Comparison of ENCODE assay signal across 8 cellular contexts in genomic region chr14:56118611-56119181, GRCh38. TPM values are rescaled to one million over a fixed set of nuclear protein-coding genes. Genes with fewer than 3 reads are reported as not detected.
DNase-seq lines count a peak whose midpoint lies in the region; ATAC-seq and TF ChIP-seq lines count a peak whose summit lies in the region.

No MANE protein-coding gene starts in this region.

- H3K27ac ChIP-seq in fibroblast of lung (ENCODE audit: insufficient read depth, low read length) (peak overlapping the region; percentile 78), uterus (peak overlapping the region; percentile 93 to 95)

- POLR2A ChIA-PET in activated CD4-positive, alpha-beta T cell treated with anti-CD3 and anti-CD28 coated beads for 36 hours (lab: Charles Lee) = no interaction called here
- POLR2A ChIA-PET in activated CD4-positive, alpha-beta memory T cell treated with anti-CD3 and anti-CD28 coated beads, Interleukin-2, amount 10 ng/mL, durations not matched to agents 7 days and 5 days (lab: Charles Lee) = interaction anchor here (0.7 to 1.4 kb wide), 3 partner anchors 11 to 311 kb away, joined by 3 read pairs; no protein-coding TSS in a partner anchor

- DNase-seq in activated CD4-positive, alpha-beta T cell treated with anti-CD3 and anti-CD28 coated beads for 36 hours = peak; percentile 41
- no peak for DNase-seq in activated CD4-positive, alpha-beta T cell treated with anti-CD3 and anti-CD28 coated beads for 1 hour
- DNase-seq in activated CD4-positive, alpha-beta memory T cell treated with anti-CD3 and anti-CD28 coated beads, Interleukin-2, amount 10 ng/mL, durations not matched to agents 7 days and 5 days = peak; percentile 27
- no peak for DNase-seq in fibroblast of lung (ENCODE audit: low read depth in 2 of 2)
- peak; percentile 26 to 38 for DNase-seq in uterus
- no peak for DNase-seq in SHP77 treated with DMSO at 0.1 percent for 48 hours (lab: John Stamatoyannopoulos, UW)

- TF ChIP-seq POLR2A in uterus (IDR thresholded peaks at IDR 0.05) = no peak

- H3K27me3 ChIP-seq in fibroblast of lung (ENCODE audit: control insufficient read depth, insufficient read depth, low read length) (no peaks in the 10 kb centered on the region), uterus (no peaks in the 10 kb centered on the region)

- no peak overlapping the region for H3K4me2 ChIP-seq in fibroblast of lung (ENCODE audit: extremely low read depth, insufficient read depth, low read length)

- H3K79me2 ChIP-seq in fibroblast of lung (ENCODE audit: control insufficient read depth, insufficient read depth, low read length) = peaks cover 19% of the 10 kb centered on the region

- peak overlapping the region; percentile 81 for H3K4me3 Mint-ChIP-seq in activated CD4-positive, alpha-beta T cell treated with anti-CD3 and anti-CD28 coated beads for 36 hours
- peak overlapping the region; percentile 90 for H3K4me3 Mint-ChIP-seq in activated CD4-positive, alpha-beta memory T cell treated with anti-CD3 and anti-CD28 coated beads, Interleukin-2, amount 10 ng/mL, durations not matched to agents 7 days and 5 days
- H3K4me3 Mint-ChIP-seq in nephron = peak overlapping the region in 2 of 3 experiments; percentile 25 to 96

- H3K36me3 ChIP-seq in fibroblast of lung (ENCODE audit: control insufficient read depth, insufficient read depth, low read length) = no peaks in the 10 kb centered on the region
- no peaks in the 10 kb centered on the region for H3K36me3 ChIP-seq in uterus

- CTCF ChIA-PET in activated CD4-positive, alpha-beta T cell treated with anti-CD3 and anti-CD28 coated beads for 36 hours (lab: Charles Lee) = interaction anchor here (0.5 to 1.3 kb wide), 2 partner anchors 12 to 181 kb away, joined by 4 to 7 read pairs; no protein-coding TSS in a partner anchor
- CTCF ChIA-PET in activated CD4-positive, alpha-beta memory T cell treated with anti-CD3 and anti-CD28 coated beads, Interleukin-2, amount 10 ng/mL, durations not matched to agents 7 days and 5 days (lab: Charles Lee) = interaction anchor here (1.2 to 1.4 kb wide), 2 partner anchors 12 to 387 kb away, joined by 3 to 7 read pairs; no protein-coding TSS in a partner anchor

- H3K4me3 ChIP-seq in fibroblast of lung (replicated peaks in 1 of 4; ENCODE audit: control extremely low read depth in 1 of 4, insufficient read depth in 1 of 4, low read depth in 3 of 4, low read length in 4 of 4) = peak overlapping the region; percentile 74 to 87 (median 81)
- H3K4me3 ChIP-seq in uterus = peak overlapping the region; percentile 60 to 98

- H3K4me1 ChIP-seq in fibroblast of lung (ENCODE audit: control insufficient read depth, extremely low read depth, insufficient read depth, low read length) (peaks cover 5% of the 10 kb centered on the region), uterus (no peaks in the 10 kb centered on the region)

- no peaks in the 10 kb centered on the region for H3K9me3 ChIP-seq in fibroblast of lung (ENCODE audit: control insufficient read depth, insufficient read depth, low read depth, low read length)
- H3K9me3 ChIP-seq in uterus = no peaks in the 10 kb centered on the region

- intact Hi-C loops in activated CD4-positive, alpha-beta T cell treated with anti-CD3 and anti-CD28 coated beads for 36 hours (cut with DNase I, micrococcal nuclease) = loop anchor here (1.0 to 10.0 kb wide), 6 partner anchors 13 to 1149 kb away; partner anchors contain the start of genes AP5M1 (in 1 of the 2), ATG14 (in 1 of the 2) and EXOC5 (in 1 of the 2)
- intact Hi-C loops in uterus (cut with DNase I; ENCODE audit: low total_unique reads) = no loop called here

- H3K9me3 Mint-ChIP-seq in activated CD4-positive, alpha-beta T cell treated with anti-CD3 and anti-CD28 coated beads for 36 hours (ENCODE audit: low read depth) = no peaks in the 10 kb centered on the region
- no peaks in the 10 kb centered on the region for H3K9me3 Mint-ChIP-seq in activated CD4-positive, alpha-beta memory T cell treated with anti-CD3 and anti-CD28 coated beads, Interleukin-2, amount 10 ng/mL, durations not matched to agents 7 days and 5 days
- H3K9me3 Mint-ChIP-seq in nephron = no peaks in the 10 kb centered on the region

- TF ChIP-seq CTCF in fibroblast of lung (conservative IDR thresholded peaks at IDR 0.05 in 1 of 2, IDR thresholded peaks at IDR 0.05 in 1 of 2; ENCODE audit: low read depth in 1 of 2, low read length in 2 of 2) (no peak), nephron (IDR thresholded peaks at IDR 0.05; ENCODE audit: unreplicated experiment in 3 of 3) (no peak), uterus (IDR thresholded peaks at IDR 0.05) (no peak)

- H4K20me1 ChIP-seq in fibroblast of lung (ENCODE audit: control insufficient read depth, extremely low read depth, insufficient read depth, low read length) = no peaks in the 10 kb centered on the region

- H3K9ac ChIP-seq in fibroblast of lung (ENCODE audit: insufficient read depth, low read length) = peak overlapping the region; percentile 79

- ATAC-seq in activated CD4-positive, alpha-beta T cell treated with anti-CD3 and anti-CD28 coated beads for 36 hours = peak; percentile 9
- peak; percentile 19 for ATAC-seq in HG03159 (IDR thresholded peaks at IDR 0.05; ENCODE audit: unreplicated experiment)

- no peak overlapping the region for H3K27ac Mint-ChIP-seq in activated CD4-positive, alpha-beta T cell treated with anti-CD3 and anti-CD28 coated beads for 36 hours
- H3K27ac Mint-ChIP-seq in activated CD4-positive, alpha-beta memory T cell treated with anti-CD3 and anti-CD28 coated beads, Interleukin-2, amount 10 ng/mL, durations not matched to agents 7 days and 5 days = no peak overlapping the region
- no peak overlapping the region for H3K27ac Mint-ChIP-seq in nephron

- no peaks in the 10 kb centered on the region for H3K36me3 Mint-ChIP-seq in activated CD4-positive, alpha-beta T cell treated with anti-CD3 and anti-CD28 coated beads for 36 hours (ENCODE audit: low read depth)
- peaks cover 2% of the 10 kb centered on the region for H3K36me3 Mint-ChIP-seq in activated CD4-positive, alpha-beta memory T cell treated with anti-CD3 and anti-CD28 coated beads, Interleukin-2, amount 10 ng/mL, durations not matched to agents 7 days and 5 days (ENCODE audit: low read depth)
- no peaks in the 10 kb centered on the region for H3K36me3 Mint-ChIP-seq in nephron (ENCODE audit: low read depth)

- peaks cover 44% of the 10 kb centered on the region for H3K4me1 Mint-ChIP-seq in activated CD4-positive, alpha-beta T cell treated with anti-CD3 and anti-CD28 coated beads for 36 hours
- H3K4me1 Mint-ChIP-seq in activated CD4-positive, alpha-beta memory T cell treated with anti-CD3 and anti-CD28 coated beads, Interleukin-2, amount 10 ng/mL, durations not matched to agents 7 days and 5 days = peaks cover 31% of the 10 kb centered on the region
- peaks cover 27% of the 10 kb centered on the region for H3K4me1 Mint-ChIP-seq in nephron

- peaks cover 22% of the 10 kb centered on the region for H3K27me3 Mint-ChIP-seq in activated CD4-positive, alpha-beta T cell treated with anti-CD3 and anti-CD28 coated beads for 36 hours
- H3K27me3 Mint-ChIP-seq in activated CD4-positive, alpha-beta memory T cell treated with anti-CD3 and anti-CD28 coated beads, Interleukin-2, amount 10 ng/mL, durations not matched to agents 7 days and 5 days = peaks cover 33% of the 10 kb centered on the region
- H3K27me3 Mint-ChIP-seq in nephron (ENCODE audit: low read depth) = peaks cover 54% of the 10 kb centered on the region

- peak overlapping the region; percentile 45 for H2AFZ ChIP-seq in fibroblast of lung (ENCODE audit: low read length)

RNA-seq across cellular contexts. Expression of gene PELI2, which starts 0.5 kb away (rescaled TPM):
- total RNA-seq in activated CD4-positive, alpha-beta T cell treated with anti-CD3 and anti-CD28 coated beads for 36 hours = 1 to 10 TPM; 2.2 to 3.8 TPM
- total RNA-seq in activated CD4-positive, alpha-beta memory T cell treated with anti-CD3 and anti-CD28 coated beads, Interleukin-2, amount 10 ng/mL, durations not matched to agents 7 days and 5 days = 1 to 10 TPM; 5.5 to 7.1 TPM
- total RNA-seq in fibroblast of lung = 28.5 and 29.2 TPM in 2 replicates
- polyA plus RNA-seq in fibroblast of lung = 15.5 and 17.5 TPM in 2 replicates
- 4.4 and 6.1 TPM in 2 replicates for polyA plus RNA-seq in fibroblast of lung (2012)
- polyA minus RNA-seq in fibroblast of lung (ENCODE audit: low replicate concordance) = 3.6 and 16.3 TPM in 2 replicates
- 10 to 100 TPM; 15.6 to 24.3 (median 17.0) TPM for total RNA-seq in uterus

Comparison
In these comparisons a context has a peak if more than half of its experiments do, and no peak if none do; other contexts are left out.
1. DNase-seq: peak in activated CD4-positive, alpha-beta T cell treated with anti-CD3 and anti-CD28 coated beads for 36 hours (single experiment), activated CD4-positive, alpha-beta memory T cell treated with anti-CD3 and anti-CD28 coated beads, Interleukin-2, amount 10 ng/mL, durations not matched to agents 7 days and 5 days (single experiment) and uterus (2 of 2); none in activated CD4-positive, alpha-beta T cell treated with anti-CD3 and anti-CD28 coated beads for 1 hour (single experiment), fibroblast of lung (0 of 2) and SHP77 treated with DMSO at 0.1 percent for 48 hours (single experiment).
2. Peak in every context shown above with its lines, with median percentiles within 50 percentile points of each other: H3K4me3 Mint-ChIP-seq.